ENCODE assay signal across 8 cellular contexts in the genomic region with DNA sequence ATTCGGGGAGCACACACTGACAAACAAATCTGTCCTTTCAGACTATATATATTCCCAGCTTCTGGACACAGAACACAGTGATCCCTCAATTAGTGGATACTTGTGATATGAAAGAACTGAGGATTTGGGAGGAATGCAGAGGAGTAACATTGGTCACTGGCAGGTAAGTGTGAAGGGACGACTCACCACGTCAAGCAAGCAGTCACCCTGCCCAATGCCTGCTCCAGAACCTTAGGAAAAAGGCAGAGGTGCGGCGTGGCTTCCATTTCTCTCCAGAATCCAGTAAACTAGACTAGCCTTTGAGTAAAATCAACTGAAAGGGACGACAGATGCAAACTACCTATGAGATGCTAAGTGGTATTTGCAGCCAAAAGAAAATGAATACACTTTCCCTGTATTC. TPM values are rescaled to one million over a fixed set of nuclear protein-coding genes. Genes with fewer than 3 reads are reported as not detected.
DNase-seq lines count a peak whose midpoint lies in the region; FAIRE-seq and TF ChIP-seq lines count a peak whose summit lies in the region.

No MANE protein-coding gene starts in this region.

- TF ChIP-seq CTCF in esophagus squamous epithelium (IDR thresholded peaks at IDR 0.05) (no peak), prostate gland (IDR thresholded peaks at IDR 0.05) (no peak)

- intact Hi-C loops in esophagus squamous epithelium (cut with DNase I) = no loop called here
- intact Hi-C loops in prostate gland (cut with DNase I) = no loop called here

- H3K9me3 ChIP-seq in SJCRH30 (replicated peaks) (no peaks in the 10 kb centered on the region), esophagus squamous epithelium (no peaks in the 10 kb centered on the region), prostate gland (no peaks in the 10 kb centered on the region)

- H3K4me3 ChIP-seq in SJCRH30 (peak overlapping the region; percentile 85), esophagus squamous epithelium (peak overlapping the region; percentile 84 to 99 (median 92)), prostate gland (peak overlapping the region; percentile 64 to 83)

- no peaks in the 10 kb centered on the region for H3K4me1 ChIP-seq in SJCRH30
- H3K4me1 ChIP-seq in esophagus squamous epithelium = peaks cover 9 to 43% (median 14%) of the 10 kb centered on the region in 3 donors
- H3K4me1 ChIP-seq in prostate gland (replicated peaks) = peaks cover 3% of the 10 kb centered on the region

- 19 to 23% methylated on average over 6 of the region's 6 CpGs for WGBS in esophagus squamous epithelium, 2 donors
- 24% methylated on average over 6 of the region's 6 CpGs for WGBS in prostate gland

- H3K27ac ChIP-seq in SJCRH30 (no peak overlapping the region), esophagus squamous epithelium (peak overlapping the region; percentile 91 to 95 (median 94)), prostate gland (no peak overlapping the region)

- TF ChIP-seq POLR2A in esophagus squamous epithelium (IDR thresholded peaks at IDR 0.05) (no peak), prostate gland (IDR thresholded peaks at IDR 0.05) (no peak), H54 (IDR thresholded peaks at IDR 0.05; ENCODE audit: low read depth, low read length) (no peak)

- DNase-seq in G401 (ENCODE audit: low spot score) (peak; percentile 45), SJCRH30 (no peak), esophagus squamous epithelium (lab: John Stamatoyannopoulos, UW) (no peak), prostate gland (ENCODE audit: low spot score) (no peak), H54 (ENCODE audit: insufficient read length, low spot score) (no peak), AML-193 (lab: John Stamatoyannopoulos, UW) (no peak), cortex of kidney (lab: John Stamatoyannopoulos, UW) (no peak), NCI-H2081 treated with DMSO at 0.1 percent for 48 hours (lab: John Stamatoyannopoulos, UW) (no peak)

- 0 out of 2 replicates have a peak, but pooled peaks cover 5% of the 10 kb centered on the region for H3K36me3 ChIP-seq in SJCRH30
- peaks cover 0 to 17% (median 3%) of the 10 kb centered on the region in 3 donors for H3K36me3 ChIP-seq in esophagus squamous epithelium
- no peaks in the 10 kb centered on the region for H3K36me3 ChIP-seq in prostate gland

- no peaks in the 10 kb centered on the region for H3K27me3 ChIP-seq in SJCRH30
- H3K27me3 ChIP-seq in esophagus squamous epithelium = no peaks in the 10 kb centered on the region
- H3K27me3 ChIP-seq in prostate gland (replicated peaks; ENCODE audit: insufficient read depth) = no peaks in the 10 kb centered on the region

- no peak for FAIRE-seq in H54 (lab: Jason Lieb, UNC)

- in situ Hi-C loops in G401 (cut with HindIII; ENCODE audit: low sequenced_read_pairs) = no loop called here

RNA-seq across cellular contexts. Expression of gene CCDC93, which starts 1.1 kb away (rescaled TPM):
- total RNA-seq in G401 (2014; rRNA removed; shearing (Covaris generic)) = 8.5 and 10.7 TPM in 2 replicates
- total RNA-seq in SJCRH30 (2014; rRNA removed; shearing (Covaris generic)) = 18.3 and 19.0 TPM in 2 replicates
- total RNA-seq in esophagus squamous epithelium (10 to 100 TPM; 10.6 to 20.4 (median 17.2) TPM), prostate gland (10 to 100 TPM in 1 of 2 donors, 1 to 10 TPM in 1; 9.6 to 39.8 TPM)

Comparison
In these comparisons a context has a peak if more than half of its experiments do, and no peak if none do; other contexts are left out.
1. H3K27ac ChIP-seq: peak in esophagus squamous epithelium (4 of 4); none in SJCRH30 (single experiment) and prostate gland (0 of 2).
2. Peak in every context shown above with its lines, with median percentiles within 50 percentile points of each other: H3K4me3 ChIP-seq.